In the genomic region with DNA sequence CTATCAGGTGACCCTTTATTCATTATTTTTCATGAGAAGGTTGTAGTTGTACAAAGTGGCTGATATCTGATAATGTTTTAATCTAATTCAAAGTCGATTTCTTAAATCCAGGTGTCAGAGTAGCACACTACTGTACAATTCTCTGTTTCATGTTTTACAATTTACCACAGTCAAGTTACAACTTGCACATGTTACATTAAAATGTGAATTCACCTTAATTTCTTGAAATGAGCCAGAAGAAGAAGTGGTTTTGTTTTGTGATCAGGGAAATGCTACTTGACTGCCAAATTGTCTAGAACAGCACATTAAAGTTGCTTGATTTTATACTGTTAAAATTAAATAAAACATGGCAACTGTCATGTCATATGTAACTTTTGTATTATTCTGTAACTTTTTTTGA, we compare ENCODE assay signal across 18 cellular contexts. TPM values are rescaled to one million over a fixed set of nuclear protein-coding genes. Genes with fewer than 3 reads are reported as not detected.
A peak's percentile ranks its signal among the peaks of the same experiment; 100 is the strongest.
DNase-seq lines count a peak whose midpoint lies in the region; ATAC-seq, FAIRE-seq and TF ChIP-seq lines count a peak whose summit lies in the region.
"Had no signal": no experiment of that assay in that cellular context is flagged by ENCODE, and none has a peak within 500 bp of the region (broad histone marks: within the 10 kb centered on the region; RNA-seq: fewer than 3 reads in every experiment).

No MANE protein-coding gene starts in this region.

- H3K27ac ChIP-seq in OCI-LY1 (ENCODE audit: low read depth, low read length, poor library complexity, severe bottlenecking) (peak overlapping the region; percentile 55), foreskin keratinocyte (no peak overlapping the region)

- no peaks in the 10 kb centered on the region for H3K9me3 ChIP-seq in OCI-LY1 (ENCODE audit: low read length)
- H3K9me3 ChIP-seq: SK-N-SH had no signal

- no peaks in the 10 kb centered on the region for H4K20me1 ChIP-seq in OCI-LY1 (ENCODE audit: insufficient read depth, low read length)

- no peaks in the 10 kb centered on the region for H3K9me2 ChIP-seq in OCI-LY1 (ENCODE audit: low read depth, low read length)
- H3K9me2 ChIP-seq: SK-N-SH had no signal

- peak; percentile 24 for ATAC-seq in foreskin keratinocyte
- no peak for ATAC-seq in HG02588 (IDR thresholded peaks at IDR 0.05; ENCODE audit: unreplicated experiment)

- 0 out of 2 replicates have a peak overlapping the region, but pooled peaks have one; percentile 29 for H3K4me2 ChIP-seq in OCI-LY1 (ENCODE audit: low read length)
- H3K4me2 ChIP-seq: SK-N-SH had no signal

- no peak for FAIRE-seq in frontal cortex (lab: Jason Lieb, UNC)

- H3K9ac ChIP-seq in OCI-LY1 (ENCODE audit: low read length): no peak overlapping the region
- H3K9ac ChIP-seq: SK-N-SH had no signal

- DNase-seq in NOMO-1 treated with DMSO at 0.1 percent for 48 hours (lab: John Stamatoyannopoulos, UW; ENCODE audit: unreplicated experiment): peak; percentile 6
- DNase-seq in NOMO-1 treated with dmso at 0.1 percent for 144 hours (lab: John Stamatoyannopoulos, UW; ENCODE audit: unreplicated experiment): no peak
- peak; percentile 9 to 31 for DNase-seq in foreskin keratinocyte
- DNase-seq in frontal cortex (ENCODE audit: low spot score in 2 of 2): no peak
- no peak for DNase-seq in NCI-H2196 treated with DMSO at 0.1 percent for 48 hours (lab: John Stamatoyannopoulos, UW; ENCODE audit: unreplicated experiment)
- DNase-seq: CD4-positive, CD25-positive, alpha-beta regulatory T cell; COR-L47; DMS 273 treated with DMSO at 0.1 percent for 48 hours; DMS79 treated with DMSO at 0.1 percent for 48 hours; KG1; NCI-H1092; NCI-H2029 treated with DMSO at 0.1 percent for 48 hours; NCI-H2171 treated with DMSO at 0.1 percent for 48 hours; NCI-H526; SIG-M5; SK-N-SH had no signal

- peak overlapping the region; percentile 17; the same call in 1 of the 2 replicates for H2AFZ ChIP-seq in OCI-LY1 (ENCODE audit: low read length)

- no peak overlapping the region for H3K4me3 ChIP-seq in OCI-LY1 (ENCODE audit: low read depth, low read length, poor library complexity, severe bottlenecking)

- no peaks in the 10 kb centered on the region for H3F3A ChIP-seq in OCI-LY1 (ENCODE audit: insufficient read depth, low read length)

- H3K27me3 ChIP-seq in OCI-LY1 (ENCODE audit: insufficient read depth, low read length): no peaks in the 10 kb centered on the region
- no peaks in the 10 kb centered on the region for H3K27me3 ChIP-seq in foreskin keratinocyte

- no peaks in the 10 kb centered on the region for H3K79me2 ChIP-seq in OCI-LY1 (ENCODE audit: insufficient read depth, low read length)

- H3K36me3 ChIP-seq in OCI-LY1 (ENCODE audit: insufficient read depth, low read length): peaks cover 7% of the 10 kb centered on the region; the same call in 1 of the 2 replicates

- TF ChIP-seq CTCF in OCI-LY1 (IDR thresholded peaks at IDR 0.05; ENCODE audit: low read length) (no peak), foreskin keratinocyte (conservative IDR thresholded peaks at IDR 0.05) (no peak)

- H3K4me1 ChIP-seq in OCI-LY1 (ENCODE audit: insufficient read depth, low read length, severe bottlenecking): peaks cover 28% of the 10 kb centered on the region
- peaks cover 12% of the 10 kb centered on the region for H3K4me1 ChIP-seq in foreskin keratinocyte

RNA-seq across cellular contexts. Expression of a gene that starts 23.2 kb away (rescaled TPM):
- total RNA-seq in foreskin keratinocyte (0.32 and 0.58 TPM in 2 replicates), frontal cortex (8.6 TPM)
- polyA plus RNA-seq in foreskin keratinocyte: 0.01 and 0.12 TPM in 2 replicates

Comparison
In these comparisons a context has a peak if more than half of its experiments do, and no peak if none do; other contexts are left out.
1. DNase-seq: peak in NOMO-1 treated with DMSO at 0.1 percent for 48 hours (single experiment) and foreskin keratinocyte (2 of 2); none in NOMO-1 treated with dmso at 0.1 percent for 144 hours (single experiment), frontal cortex (0 of 2) and NCI-H2196 treated with DMSO at 0.1 percent for 48 hours (single experiment).